In genomic region chr14:81211844-81212243, GRCh38 we compare ENCODE assay signal across 9 cellular contexts. TPM values are rescaled to one million over a fixed set of nuclear protein-coding genes. Genes with fewer than 3 reads are reported as not detected.
A peak's percentile ranks its signal among the peaks of the same experiment; 100 is the strongest.
DNase-seq lines count a peak whose midpoint lies in the region; ATAC-seq, FAIRE-seq and TF ChIP-seq lines count a peak whose summit lies in the region.
"Had no signal": no experiment of that assay in that cellular context is flagged by ENCODE, and none has a peak within 500 bp of the region (broad histone marks: within the 10 kb centered on the region; RNA-seq: fewer than 3 reads in every experiment).

No MANE protein-coding gene starts in this region.

- no peak overlapping the region for H3K4ac ChIP-seq in H1 (replicated peaks; ENCODE audit: insufficient read length, low read depth, low read length)

- no peak for FAIRE-seq in H1 (lab: Jason Lieb, UNC)
- FAIRE-seq: endometrium had no signal

- CTCF ChIA-PET in AG04450 (lab: Charles Lee) = interaction anchor here (0.6 to 1.7 kb wide), 4 partner anchors 41 to 252 kb away, joined by 3 to 16 read pairs (median 4); no protein-coding TSS in a partner anchor
- CTCF ChIA-PET in H1 (lab: Charles Lee; ENCODE audit: partially characterized antibody) = interaction anchor here (0.6 to 2.1 kb wide), 10 partner anchors 10 to 1774 kb away, joined by 3 to 7 read pairs (median 4); partner anchors contain the start of gene TSHR

- H4K5ac ChIP-seq in H1 (ENCODE audit: insufficient read length, low read depth, low read length) = no peak overlapping the region

- 76% methylated on average over 2 of the region's 2 CpGs; no CpG with 5 or more reads in 1 of the 2 experiments for WGBS in H1 (ENCODE audit: extremely low coverage in 1 of 2, insufficient coverage in 1 of 2, insufficient read length in 1 of 2, insufficient replicate concordance in 2 of 2, low coverage in 1 of 2, low lambda C conversion rate in 2 of 2, missing lambda C conversion rate in 1 of 2), 2 experiments

- H3K9me3 Mint-ChIP-seq in neural progenitor cell = no peaks in the 10 kb centered on the region
- H3K9me3 Mint-ChIP-seq in activated T-helper 1 cell treated with anti-CD3 and anti-CD28 coated beads, Interleukin-12 subunit alpha, Interleukin-12 subunit beta, Interleukin-2, Interleukin-4 antibody, amounts not matched to agents 30 ng/mL and 10 ng/mL and 1 ng/mL, durations not matched to agents 14 hours and 24 hours and 36 hours = no peaks in the 10 kb centered on the region

- H2AK5ac ChIP-seq in H1 (ENCODE audit: low read depth, low read length) = no peak overlapping the region

- H3K4me3 ChIP-seq in AG04450 (ENCODE audit: low read depth, low read length) (no peak overlapping the region), GM12865 (ENCODE audit: low read depth, low read length) (no peak overlapping the region), Peyer's patch (no peak overlapping the region), H1 (ENCODE audit: extremely low read depth in 1 of 4, insufficient read depth in 2 of 4, low read depth in 3 of 4, low read length in 4 of 4) (no peak overlapping the region), neural progenitor cell (no peak overlapping the region)

- H2BK20ac ChIP-seq in H1 (ENCODE audit: low read length) = no peak overlapping the region

- no peak overlapping the region for H3K56ac ChIP-seq in H1 (replicated peaks; ENCODE audit: insufficient read length, low read depth, low read length)

- no peak overlapping the region for H2BK5ac ChIP-seq in H1 (ENCODE audit: low read depth, low read length)

- H3K9me3 ChIP-seq in AG04450 (ENCODE audit: control insufficient read depth, insufficient read depth, low read length) (no peaks in the 10 kb centered on the region), Peyer's patch (no peaks in the 10 kb centered on the region), H1 (ENCODE audit: insufficient read depth in 2 of 2, low read depth in 1 of 2, low read length in 1 of 2) (no peaks in the 10 kb centered on the region), neural progenitor cell (ENCODE audit: low read depth) (no peaks in the 10 kb centered on the region)

- H3K79me2 ChIP-seq in H1 (ENCODE audit: control insufficient read depth in 1 of 2, insufficient read depth in 2 of 2, low read length in 2 of 2) = peaks cover 15 to 93% of the 10 kb centered on the region in 2 experiments
- H3K79me2 ChIP-seq in neural progenitor cell (ENCODE audit: low read depth) = peaks cover 100% of the 10 kb centered on the region

- no peak overlapping the region for H3K18ac ChIP-seq in H1 (ENCODE audit: extremely low read depth, low read length)

- H3K27me3 Mint-ChIP-seq in neural progenitor cell (ENCODE audit: insufficient read depth, low read depth) = no peaks in the 10 kb centered on the region
- no peaks in the 10 kb centered on the region for H3K27me3 Mint-ChIP-seq in activated T-helper 1 cell treated with anti-CD3 and anti-CD28 coated beads, Interleukin-12 subunit alpha, Interleukin-12 subunit beta, Interleukin-2, Interleukin-4 antibody, amounts not matched to agents 30 ng/mL and 10 ng/mL and 1 ng/mL, durations not matched to agents 14 hours and 24 hours and 36 hours (ENCODE audit: insufficient read depth)

- H3K14ac ChIP-seq in H1 (ENCODE audit: insufficient read length) = no peak overlapping the region

- H3K4me1 Mint-ChIP-seq in neural progenitor cell = peaks cover 11% of the 10 kb centered on the region
- peaks cover 28% of the 10 kb centered on the region for H3K4me1 Mint-ChIP-seq in activated T-helper 1 cell treated with anti-CD3 and anti-CD28 coated beads, Interleukin-12 subunit alpha, Interleukin-12 subunit beta, Interleukin-2, Interleukin-4 antibody, amounts not matched to agents 30 ng/mL and 10 ng/mL and 1 ng/mL, durations not matched to agents 14 hours and 24 hours and 36 hours (ENCODE audit: low read depth)

- H3K4me1 ChIP-seq in Peyer's patch (peaks cover 0 to 4% (median 0%) of the 10 kb centered on the region in 4 donors), H1 (replicated peaks in 1 of 4; ENCODE audit: control insufficient read depth in 3 of 4, insufficient read depth in 4 of 4, low read length in 3 of 4) (no peaks in the 10 kb centered on the region; a peak in 2 of 7 replicates), neural progenitor cell (no peaks in the 10 kb centered on the region)

- H3K36me3 ChIP-seq in Peyer's patch (peaks cover 0 to 53% (median 0%) of the 10 kb centered on the region in 3 donors), H1 (ENCODE audit: control insufficient read depth in 2 of 4, insufficient read depth in 4 of 4, low read length in 3 of 4) (peaks cover 0 to 75% (median 23%) of the 10 kb centered on the region in 4 experiments), neural progenitor cell (peaks cover 21% of the 10 kb centered on the region)

- no peak overlapping the region for H3K9ac ChIP-seq in H1 (replicated peaks in 1 of 4; ENCODE audit: extremely low read depth in 1 of 4, low read depth in 3 of 4, low read length in 3 of 4)
- no peak overlapping the region for H3K9ac ChIP-seq in neural progenitor cell

- H3K79me1 ChIP-seq in H1 (ENCODE audit: low read depth, low read length) = no peaks in the 10 kb centered on the region; the same call in 1 of the 2 replicates

- H3K27ac ChIP-seq in AG04450 (ENCODE audit: low read depth, low read length) = no peak overlapping the region
- no peak overlapping the region for H3K27ac ChIP-seq in Peyer's patch
- no peak overlapping the region for H3K27ac ChIP-seq in H1 (ENCODE audit: low read depth, low read length)
- H3K27ac ChIP-seq in neural progenitor cell = no peak overlapping the region

- no peak overlapping the region for H2AFZ ChIP-seq in H1 (ENCODE audit: low read length)
- H2AFZ ChIP-seq in neural progenitor cell (replicated peaks) = no peak overlapping the region

- no peak overlapping the region for H3K27ac Mint-ChIP-seq in neural progenitor cell
- no peak overlapping the region for H3K27ac Mint-ChIP-seq in activated T-helper 1 cell treated with anti-CD3 and anti-CD28 coated beads, Interleukin-12 subunit alpha, Interleukin-12 subunit beta, Interleukin-2, Interleukin-4 antibody, amounts not matched to agents 30 ng/mL and 10 ng/mL and 1 ng/mL, durations not matched to agents 14 hours and 24 hours and 36 hours

- H2BK15ac ChIP-seq in H1 (ENCODE audit: low read length) = no peak overlapping the region

- ATAC-seq in HG02870 (IDR thresholded peaks at IDR 0.05; ENCODE audit: unreplicated experiment) = peak; percentile 70

- intact Hi-C loops in activated T-helper 1 cell treated with anti-CD3 and anti-CD28 coated beads, Interleukin-12 subunit alpha, Interleukin-12 subunit beta, Interleukin-2, Interleukin-4 antibody, amounts not matched to agents 30 ng/mL and 10 ng/mL and 1 ng/mL, durations not matched to agents 14 hours and 24 hours and 36 hours (cut with micrococcal nuclease) = loop anchor here (1.0 kb wide), 1 partner anchor 216 kb away; no protein-coding TSS in a partner anchor

- TF ChIP-seq CTCF in AG04450 (IDR thresholded peaks at IDR 0.05; ENCODE audit: low read depth, low read length) (peak; percentile 41), GM12865 (IDR thresholded peaks at IDR 0.05; ENCODE audit: insufficient read depth, low read depth, low read length, missing control alignments) (peak; percentile 44), Peyer's patch (IDR thresholded peaks at IDR 0.05) (peak in 4 of 6 experiments; percentile 23 to 35 (median 28)), H1 (IDR thresholded peaks at IDR 0.05; ENCODE audit: control extremely low read depth in 1 of 3, insufficient read depth in 1 of 3, low read depth in 1 of 3, low read length in 3 of 3) (peak in 2 of 3 experiments; percentile 41 to 45; a peak in 3 of 4 replicates), neural progenitor cell (IDR thresholded peaks at IDR 0.05) (peak; percentile 43)

- H2BK120ac ChIP-seq in H1 (replicated peaks; ENCODE audit: low read depth, low read length) = no peak overlapping the region

- no peak for TF ChIP-seq EP300 in H1 (IDR thresholded peaks at IDR 0.05; ENCODE audit: borderline replicate concordance in 1 of 2, low read depth in 2 of 2, low read length in 2 of 2)

- no peak overlapping the region for H3K23ac ChIP-seq in H1 (ENCODE audit: insufficient read length)

- POLR2A ChIA-PET in AG04450 (lab: Yijun Ruan, JAX) = no interaction called here
- POLR2A ChIA-PET in H1 (lab: Charles Lee; ENCODE audit: partially characterized antibody) = interaction anchor here (1.3 to 1.7 kb wide), 2 partner anchors 9 to 10 kb away, joined by 7 to 8 read pairs; partner anchors contain the start of gene GTF2A1

- no peak overlapping the region for H2BK12ac ChIP-seq in H1 (ENCODE audit: low read depth, low read length)

- H3K36me3 Mint-ChIP-seq in neural progenitor cell = peaks cover 65% of the 10 kb centered on the region
- H3K36me3 Mint-ChIP-seq in activated T-helper 1 cell treated with anti-CD3 and anti-CD28 coated beads, Interleukin-12 subunit alpha, Interleukin-12 subunit beta, Interleukin-2, Interleukin-4 antibody, amounts not matched to agents 30 ng/mL and 10 ng/mL and 1 ng/mL, durations not matched to agents 14 hours and 24 hours and 36 hours (ENCODE audit: low read depth) = peaks cover 45% of the 10 kb centered on the region

- DNase-seq in AG04450 (ENCODE audit: low read depth, low spot score) (no peak), GM12865 (ENCODE audit: low read depth) (peak; percentile 54), Peyer's patch (no peak), H1 (ENCODE audit: low read depth in 1 of 2, low spot score in 2 of 2) (no peak), neural progenitor cell (ENCODE audit: low spot score) (peak; percentile 30), GM03348 (ENCODE audit: low spot score) (no peak)
- DNase-seq in activated T-helper 1 cell treated with anti-CD3 and anti-CD28 coated beads, Interleukin-12 subunit alpha, Interleukin-12 subunit beta, Interleukin-2, Interleukin-4 antibody, amounts not matched to agents 30 ng/mL and 10 ng/mL and 1 ng/mL, durations not matched to agents 14 hours and 24 hours and 36 hours (ENCODE audit: low spot score) = no peak

- no peak overlapping the region for H3K4me2 ChIP-seq in H1 (ENCODE audit: insufficient read depth in 1 of 2, low read depth in 2 of 2, low read length in 2 of 2)
- no peak overlapping the region for H3K4me2 ChIP-seq in neural progenitor cell

- H4K91ac ChIP-seq in H1 (replicated peaks; ENCODE audit: insufficient read length, low read length) = no peak overlapping the region

- no peaks in the 10 kb centered on the region for H3K27me3 ChIP-seq in AG04450 (ENCODE audit: control insufficient read depth, insufficient read depth, low read length)
- H3K27me3 ChIP-seq in Peyer's patch = no peaks in the 10 kb centered on the region
- no peaks in the 10 kb centered on the region for H3K27me3 ChIP-seq in H1 (replicated peaks in 1 of 4; ENCODE audit: control insufficient read depth in 3 of 4, extremely low read depth in 1 of 4, insufficient read depth in 3 of 4, low read length in 3 of 4)
- no peaks in the 10 kb centered on the region for H3K27me3 ChIP-seq in neural progenitor cell

- peak; percentile 38 to 60; a peak in 3 of 4 replicates for TF ChIP-seq RAD21 in H1 (IDR thresholded peaks at IDR 0.05 in 1 of 2, conservative IDR thresholded peaks at IDR 0.05 in 1 of 2; ENCODE audit: low read depth in 2 of 2, low read length in 2 of 2)

- H4K20me1 ChIP-seq in H1 (replicated peaks in 1 of 2; ENCODE audit: control insufficient read depth in 1 of 2, insufficient read depth in 2 of 2, low read length in 2 of 2) (peaks cover 6 to 21% of the 10 kb centered on the region in 2 experiments), neural progenitor cell (ENCODE audit: low read depth) (peaks cover 68% of the 10 kb centered on the region)

- no peak overlapping the region for H4K8ac ChIP-seq in H1 (ENCODE audit: extremely low read depth, insufficient read depth, low read length)

- H3K4me3 Mint-ChIP-seq in neural progenitor cell = no peak overlapping the region
- H3K4me3 Mint-ChIP-seq in activated T-helper 1 cell treated with anti-CD3 and anti-CD28 coated beads, Interleukin-12 subunit alpha, Interleukin-12 subunit beta, Interleukin-2, Interleukin-4 antibody, amounts not matched to agents 30 ng/mL and 10 ng/mL and 1 ng/mL, durations not matched to agents 14 hours and 24 hours and 36 hours = no peak overlapping the region

- no peak for TF ChIP-seq POLR2A in Peyer's patch (IDR thresholded peaks at IDR 0.05)
- TF ChIP-seq POLR2A in H1 (IDR thresholded peaks at IDR 0.05; ENCODE audit: control extremely low read depth in 1 of 2, low read depth in 2 of 2, low read length in 2 of 2) = no peak

- no peaks in the 10 kb centered on the region for H3F3A ChIP-seq in neural progenitor cell (ENCODE audit: low read depth)

- no peaks in the 10 kb centered on the region for H3K23me2 ChIP-seq in H1 (ENCODE audit: low read depth, low read length)

RNA-seq across cellular contexts. Expression of gene GTF2A1, which starts 8.9 kb away (rescaled TPM):
- polyA plus RNA-seq in AG04450 (2011; rRNA removed) = 22.9 and 24.5 TPM in 2 replicates
- 50.0 and 52.5 TPM in 2 replicates for polyA minus RNA-seq in AG04450 (2011; rRNA and poly(A)+ RNA removed)
- 10 to 100 TPM; 12.5 to 28.9 (median 18.6) TPM for total RNA-seq in Peyer's patch
- total RNA-seq in H1 (2021; fragmentation: NEBNext Ultra II Directional; extraction: Animal tissue kit (Norgen Biotek cat#: 25700)) = 53.5 and 57.8 TPM in 2 replicates
- polyA plus RNA-seq in H1 (2011; rRNA removed) = 16.7 and 24.1 TPM in 2 replicates
- polyA plus RNA-seq in H1 (2011; cell fraction: cytosol; rRNA removed) = 19.0 TPM
- 24.4 TPM for polyA plus RNA-seq in H1 (2011; cell fraction: nucleus; rRNA removed)
- polyA plus RNA-seq in H1 (2012, experiment 1 of 2) = 24.3 to 34.7 TPM (median 27.6 TPM) in 4 replicates
- 1.5 TPM for polyA plus RNA-seq in H1 (2012, experiment 2 of 2)
- polyA plus RNA-seq in H1 (2013, experiment 1 of 2) = 22.2 TPM
- 22.8 TPM for polyA plus RNA-seq in H1 (2013, experiment 2 of 2)
- polyA minus RNA-seq in H1 (2011; rRNA and poly(A)+ RNA removed) = 100 and 129 TPM in 2 replicates
- polyA minus RNA-seq in H1 (2011; cell fraction: cytosol; rRNA and poly(A)+ RNA removed) = 49.8 TPM
- polyA minus RNA-seq in H1 (2011; cell fraction: nucleus; rRNA and poly(A)+ RNA removed) = 39.5 TPM
- 40.5 and 63.1 TPM in 2 replicates for total RNA-seq in neural progenitor cell (ENCODE audit: low replicate concordance)
- 41.0 and 42.7 TPM in 2 replicates for total RNA-seq in activated T-helper 1 cell treated with anti-CD3 and anti-CD28 coated beads, Interleukin-12 subunit alpha, Interleukin-12 subunit beta, Interleukin-2, Interleukin-4 antibody, amounts not matched to agents 30 ng/mL and 10 ng/mL and 1 ng/mL, durations not matched to agents 14 hours and 24 hours and 36 hours

Comparison
In these comparisons a context has a peak if more than half of its experiments do, and no peak if none do; other contexts are left out.
1. DNase-seq: peak in GM12865 (single experiment) and neural progenitor cell (single experiment); none in AG04450 (single experiment), Peyer's patch (0 of 3), H1 (0 of 2), GM03348 (single experiment) and activated T-helper 1 cell treated with anti-CD3 and anti-CD28 coated beads, Interleukin-12 subunit alpha, Interleukin-12 subunit beta, Interleukin-2, Interleukin-4 antibody, amounts not matched to agents 30 ng/mL and 10 ng/mL and 1 ng/mL, durations not matched to agents 14 hours and 24 hours and 36 hours (single experiment).
2. Peak in every context shown above with its lines, with median percentiles within 50 percentile points of each other: CTCF ChIP-seq.